8 cellular contexts compared by ENCODE assay signal in genomic region chr1:30707412-30708360, GRCh38. TPM values are rescaled to one million over a fixed set of nuclear protein-coding genes. Genes with fewer than 3 reads are reported as not detected.
DNase-seq lines count a peak whose midpoint lies in the region; ATAC-seq and TF ChIP-seq lines count a peak whose summit lies in the region.
"Had no signal": no experiment of that assay in that cellular context is flagged by ENCODE, and none has a peak within 500 bp of the region (broad histone marks: within the 10 kb centered on the region; RNA-seq: fewer than 3 reads in every experiment).

No MANE protein-coding gene starts in this region.

- H3K4me1 Mint-ChIP-seq in T-cell, result peaks cover 0 to 1% (median 0%) of the 10 kb centered on the region in 3 donors

- H3K4me3 ChIP-seq in GM12865 (ENCODE audit: low read depth, low read length), result no peak overlapping the region
- H3K4me3 ChIP-seq in ascending aorta, result no peak overlapping the region
- no peak overlapping the region for H3K4me3 ChIP-seq in right cardiac atrium (ENCODE audit: low read length)
- no peak overlapping the region for H3K4me3 ChIP-seq in sigmoid colon

- H3K4me1 ChIP-seq in ascending aorta (no peaks in the 10 kb centered on the region), right cardiac atrium (ENCODE audit: control insufficient read depth, insufficient read depth, low read length) (no peaks in the 10 kb centered on the region), sigmoid colon (peaks cover 0 to 44% (median 36%) of the 10 kb centered on the region in 4 donors)

- 34% methylated on average over 16 of the region's 16 CpGs for WGBS in right cardiac atrium
- 48 to 57% methylated on average over 16 of the region's 16 CpGs for WGBS in sigmoid colon, 2 donors

- POLR2A ChIA-PET in T-cell (lab: Charles Lee), result no interaction called here

- intact Hi-C loops in ascending aorta (cut with DNase I) (loop anchor here (1.0 to 5.0 kb wide), 2 partner anchors 325 to 1471 kb away; partner anchors contain the start of gene PTPRU), right cardiac atrium (cut with DNase I) (loop anchor here in 2 of 4 donors (2.0 to 10.0 kb wide), 6 partner anchors 183 to 1823 kb away; partner anchors contain the start of gene PTPRU (in 2 of the 2)), sigmoid colon (cut with DNase I) (loop anchor here (2.0 to 10.0 kb wide), 5 partner anchors 325 to 1820 kb away; partner anchors contain the start of genes PTPRU and TMEM200B)

- DNase-seq in GM12865 (ENCODE audit: low read depth) (peak; percentile 69), NCI-H1105 (lab: John Stamatoyannopoulos, UW) (peak; percentile 85), T-cell (peak in 29 of 34 experiments; percentile 26 to 70 (median 49)), ascending aorta (ENCODE audit: low spot score in 2 of 2) (no peak), right cardiac atrium (peak; percentile 78 to 88 (median 85)), sigmoid colon (peak; percentile 87)

- H3K9me3 ChIP-seq in ascending aorta (no peaks in the 10 kb centered on the region), right cardiac atrium (ENCODE audit: control insufficient read depth, low read length) (no peaks in the 10 kb centered on the region), sigmoid colon (no peaks in the 10 kb centered on the region)

- H3K4me3 Mint-ChIP-seq in T-cell, result no peak overlapping the region

- TF ChIP-seq CTCF in GM12865 (IDR thresholded peaks at IDR 0.05; ENCODE audit: insufficient read depth, low read depth, low read length, missing control alignments), result peak; percentile 75
- peak; percentile 66 to 83 (median 82) for TF ChIP-seq CTCF in ascending aorta (IDR thresholded peaks at IDR 0.05)
- TF ChIP-seq CTCF in sigmoid colon (IDR thresholded peaks at IDR 0.05), result peak; percentile 81 to 94 (median 90)

- H3K27me3 ChIP-seq in ascending aorta (no peaks in the 10 kb centered on the region), right cardiac atrium (ENCODE audit: control insufficient read depth, insufficient read depth) (no peaks in the 10 kb centered on the region), sigmoid colon (no peaks in the 10 kb centered on the region)

- H3K9me3 Mint-ChIP-seq in T-cell, result no peaks in the 10 kb centered on the region

- ATAC-seq in T-cell (replicated peaks in 1 of 4), result peak; percentile 70 to 84 (median 80)
- ATAC-seq in right cardiac atrium, result peak; percentile 77 to 80
- ATAC-seq in HG02852 (IDR thresholded peaks at IDR 0.05; ENCODE audit: unreplicated experiment), result no peak

- peaks cover 3 to 12% of the 10 kb centered on the region in 2 donors for H3K27me3 Mint-ChIP-seq in T-cell

- TF ChIP-seq EP300 in sigmoid colon (IDR thresholded peaks at IDR 0.05), result no peak

- CTCF ChIA-PET in T-cell (lab: Charles Lee), result interaction anchor here (0.5 to 0.9 kb wide), 3 partner anchors 72 to 1525 kb away, joined by 5 to 6 read pairs (median 5); no protein-coding TSS in a partner anchor

- no peak for TF ChIP-seq POLR2A in sigmoid colon (IDR thresholded peaks at IDR 0.05)

- H3K36me3 Mint-ChIP-seq in T-cell, result no peaks in the 10 kb centered on the region

- H3K27ac Mint-ChIP-seq in T-cell, result no peak overlapping the region

- H3K36me3 ChIP-seq in ascending aorta (no peaks in the 10 kb centered on the region), sigmoid colon (no peaks in the 10 kb centered on the region)

- no peak overlapping the region for H3K27ac ChIP-seq in ascending aorta
- peak overlapping the region; percentile 84 for H3K27ac ChIP-seq in right cardiac atrium (ENCODE audit: low read length)
- no peak overlapping the region for H3K27ac ChIP-seq in sigmoid colon

RNA-seq across cellular contexts. Expression of gene MATN1, which starts 15.7 kb away (rescaled TPM):
- total RNA-seq in T-cell (1 to 10 TPM in 2 of 5 donors, under 1 TPM in 3; 0.20 to 5.5 (median 0.60) TPM), ascending aorta (0.85 TPM), right cardiac atrium (not detected), sigmoid colon (under 1 TPM in 2 of 4 donors, not detected in 2; 0.36 to 0.54 TPM)
- polyA plus RNA-seq in right cardiac atrium (0.07 TPM), sigmoid colon (under 1 TPM in 1 of 3 donors, not detected in 2; 0.09 TPM)
- total RNA-seq: glomerular endothelial cell had no signal

RNA-seq across cellular contexts. Expression of gene LAPTM5, which starts 49.9 kb away (rescaled TPM):
- total RNA-seq in T-cell (100 to 1,000 TPM; 529 to 586 (median 559) TPM), ascending aorta (56.1 TPM), right cardiac atrium (10 to 100 TPM; 25.4 to 55.1 (median 40.5) TPM), sigmoid colon (10 to 100 TPM; 30.2 to 49.6 (median 42.8) TPM)
- polyA plus RNA-seq in right cardiac atrium (14.4 TPM), sigmoid colon (100 to 1,000 TPM in 2 of 3 donors, 10 to 100 TPM in 1; 35.4 to 219 (median 132) TPM)

Comparison
In these comparisons a context has a peak if more than half of its experiments do, and no peak if none do; other contexts are left out.
1. DNase-seq: peak in GM12865 (single experiment), NCI-H1105 (single experiment), T-cell (29 of 34), right cardiac atrium (3 of 3) and sigmoid colon (single experiment); none in ascending aorta (0 of 2).
2. Peak in every context shown above with its lines, with median percentiles within 50 percentile points of each other: CTCF ChIP-seq.